In genomic region chr3:45482829-45483228, GRCh38 we compare ENCODE assay signal across 27 cellular contexts.
"Had no signal": no experiment of that assay in that cellular context is flagged by ENCODE, and none has a peak within 500 bp of the region (broad histone marks: within the 10 kb centered on the region; RNA-seq: fewer than 3 reads in every experiment).

No MANE protein-coding gene starts in this region.

- H3K27me3 ChIP-seq: stomach, suprapubic skin, testis, thyroid gland, tibial artery, tibial nerve, transverse colon, upper lobe of left lung, upper lobe of right lung, uterus, vagina had no signal

- ATAC-seq: stimulated activated effector memory CD8-positive, alpha-beta T cell treated with anti-CD3 and anti-CD28 coated beads, Interleukin-12 subunit alpha, Interleukin-12 subunit beta, amount 100 ng/mL, for 72 hours; stimulated activated memory B cell treated with anti-CD40 and anti-IgM and Interleukin-4, amounts not matched to agents 10 μg/mL and 1 μg/mL and 100 μg/mL, for 72 hours; stimulated activated naive B cell treated with anti-CD40 and anti-IgM and Interleukin-4, amounts not matched to agents 10 μg/mL and 1 μg/mL and 100 μg/mL, for 72 hours; stimulated activated naive CD8-positive, alpha-beta T cell treated with anti-CD3 and anti-CD28 coated beads, Interleukin-15, amount 100 ng/mL, for 72 hours; stimulated activated naive CD8-positive, alpha-beta T cell treated with anti-CD3 and anti-CD28 coated beads, Interleukin-15, Interleukin-2, amounts not matched to agents 100 U/mL and 50 U/mL, for 24 hours; upper lobe of right lung had no signal

- H3K36me3 ChIP-seq: suprapubic skin, thoracic aorta, uterus had no signal

- H3K4me1 ChIP-seq: stomach, testis, tibial artery, upper lobe of left lung, uterus, vagina had no signal

- DNase-seq: stimulated activated CD4-positive, alpha-beta T cell treated with anti-CD3 and anti-CD28 coated beads, Interleukin-2, amount 100 ng/mL, for 48 hours; stimulated activated CD4-positive, alpha-beta T cell treated with anti-CD3 and anti-CD28 coated beads, Interleukin-4, amount 100 ng/mL, for 1 hour; stimulated activated CD4-positive, alpha-beta T cell treated with anti-CD3 and anti-CD28 coated beads, Interleukin-4, amount 100 ng/mL, for 24 hours; stimulated activated CD4-positive, alpha-beta T cell treated with anti-CD3 and anti-CD28 coated beads, Interleukin-4, amount 100 ng/mL, for 4 hours; stimulated activated CD8-positive, alpha-beta memory T cell treated with anti-CD3 and anti-CD28 coated beads, Interleukin-4, amount 100 ng/mL, for 48 hours; stimulated activated naive B cell treated with anti-CD40 and anti-IgM and Interleukin-4, amounts not matched to agents 10 μg/mL and 1 μg/mL and 100 μg/mL, for 72 hours; stimulated activated naive CD4-positive, alpha-beta T cell; stimulated activated naive CD4-positive, alpha-beta T cell treated with Interleukin-2 at 50 U/mL for 16 hours; stimulated activated naive CD8-positive, alpha-beta T cell treated with anti-CD3 and anti-CD28 coated beads, Interleukin-15, amount 100 ng/mL, for 72 hours; stimulated activated naive CD8-positive, alpha-beta T cell treated with anti-CD3 and anti-CD28 coated beads, Interleukin-15, Interleukin-2, amounts not matched to agents 100 U/mL and 50 U/mL, for 24 hours; stomach; substantia nigra; testis; thyroid gland; tibial artery; transverse colon; trophoblast cell; upper lobe of left lung; upper lobe of right lung; uterus had no signal

- FAIRE-seq: urothelium cell line had no signal

- H3K4me3 ChIP-seq: stomach, suprapubic skin, testis, thoracic aorta, thyroid gland, tibial artery, tibial nerve, transverse colon, upper lobe of left lung, upper lobe of right lung, uterus, vagina had no signal

- H3K9me3 ChIP-seq: suprapubic skin, testis, thoracic aorta, thyroid gland, tibial artery, upper lobe of right lung, uterus, vagina had no signal

- H3K27ac ChIP-seq: stomach, suprapubic skin, testis, thoracic aorta, thyroid gland, tibial artery, tibial nerve, transverse colon, upper lobe of left lung, upper lobe of right lung, uterus, vagina had no signal
